12 cellular contexts compared by ENCODE assay signal in genomic region chr6:150001295-150001990, GRCh38. TPM values are rescaled to one million over a fixed set of nuclear protein-coding genes. Genes with fewer than 3 reads are reported as not detected.
DNase-seq lines count a peak whose midpoint lies in the region; ATAC-seq and TF ChIP-seq lines count a peak whose summit lies in the region.
"Had no signal": no experiment of that assay in that cellular context is flagged by ENCODE, and none has a peak within 500 bp of the region (broad histone marks: within the 10 kb centered on the region; RNA-seq: fewer than 3 reads in every experiment).

No MANE protein-coding gene starts in this region.

- no peaks in the 10 kb centered on the region for H3K79me2 ChIP-seq in mammary epithelial cell (ENCODE audit: insufficient read depth, low read length)

- WGBS in mammary epithelial cell (ENCODE audit: low coverage, missing lambda C conversion rate) = 79% methylated on average over 3 of the region's 3 CpGs

- H3K36me3 ChIP-seq in right atrium auricular region (no peaks in the 10 kb centered on the region), mammary epithelial cell (ENCODE audit: insufficient read depth, low read length) (no peaks in the 10 kb centered on the region)

- dilution Hi-C loops in mammary epithelial cell (cut with HindIII; ENCODE audit: low sequenced_read_pairs) = no loop called here

- no peak overlapping the region for H2AFZ ChIP-seq in mammary epithelial cell (ENCODE audit: low read depth, low read length)

- H3K4me2 ChIP-seq in mammary epithelial cell (ENCODE audit: insufficient read depth, low read depth, low read length) = no peak overlapping the region

- no peaks in the 10 kb centered on the region for H3K27me3 ChIP-seq in right atrium auricular region
- no peaks in the 10 kb centered on the region for H3K27me3 ChIP-seq in mammary epithelial cell (ENCODE audit: insufficient read depth, low read length)

- TF ChIP-seq CTCF in right atrium auricular region (IDR thresholded peaks at IDR 0.05) (no peak), mammary epithelial cell (conservative IDR thresholded peaks at IDR 0.05 in 1 of 2, IDR thresholded peaks at IDR 0.05 in 1 of 2; ENCODE audit: extremely low read depth in 1 of 2, insufficient read depth in 1 of 2, low read depth in 1 of 2, low read length in 2 of 2) (no peak)

- no peak overlapping the region for H3K4me3 ChIP-seq in right atrium auricular region
- H3K4me3 ChIP-seq in mammary epithelial cell (replicated peaks in 1 of 3; ENCODE audit: insufficient read depth in 1 of 3, low read depth in 2 of 3, low read length in 3 of 3) = no peak overlapping the region

- no peaks in the 10 kb centered on the region for H3K9me3 ChIP-seq in right atrium auricular region
- no peaks in the 10 kb centered on the region for H3K9me3 ChIP-seq in mammary epithelial cell (replicated peaks; ENCODE audit: insufficient read depth, low read length)

- no TSS peak for BruUV-seq in mammary epithelial cell (replicated peaks; lab: Mats Ljungman, UMichigan)

- CTCF ChIA-PET in mammary epithelial cell (lab: Charles Lee; ENCODE audit: low non-redundant PET) = no interaction called here

- intact Hi-C loops in mammary epithelial cell (cut with micrococcal nuclease) = no loop called here

- in situ Hi-C loops in mammary epithelial cell (cut with MboI; ENCODE audit: low sequenced_read_pairs in 2 of 2) = loop anchor here in 1 of 2 donors (25.0 kb wide), 1 partner anchor 164 kb away; no protein-coding TSS in a partner anchor

- no peaks in the 10 kb centered on the region for H4K20me1 ChIP-seq in mammary epithelial cell (ENCODE audit: insufficient read depth, low read length)

- H3K4me1 ChIP-seq in right atrium auricular region (peaks cover 0 to 15% of the 10 kb centered on the region in 2 donors), mammary epithelial cell (ENCODE audit: insufficient read depth, low read length) (peaks cover 10% of the 10 kb centered on the region)

- ATAC-seq in GM21529 (IDR thresholded peaks at IDR 0.05; ENCODE audit: unreplicated experiment) (peak; percentile 33), HG03571 (IDR thresholded peaks at IDR 0.05; ENCODE audit: unreplicated experiment) (peak; percentile 29)

- DNase-seq in activated CD4-positive, alpha-beta T cell treated with anti-CD3 and anti-CD28 coated beads for 48 hours = peak; percentile 49
- DNase-seq in activated CD4-positive, alpha-beta T cell treated with anti-CD3 and anti-CD28 coated beads, Interleukin-2, amount 50 U/mL, for 1 hour = no peak
- DNase-seq in mesenteric fat pad (ENCODE audit: low spot score) (peak; percentile 45), right atrium auricular region (ENCODE audit: low spot score) (no peak), GOT3 (lab: John Stamatoyannopoulos, UW) (no peak), mammary epithelial cell (no peak)
- DNase-seq: activated gamma-delta T cell, NCI-H446 treated with DMSO at 0.1 percent for 48 hours had no signal

- no peak overlapping the region for H3K27ac ChIP-seq in right atrium auricular region
- no peak overlapping the region for H3K27ac ChIP-seq in mammary epithelial cell (ENCODE audit: insufficient read depth, low read depth, low read length)

- no peak overlapping the region for H3K9ac ChIP-seq in mammary epithelial cell (ENCODE audit: insufficient read depth, low read length)

RNA-seq across cellular contexts. Expression of gene RAET1L, which starts 23.9 kb away (rescaled TPM):
- not detected for total RNA-seq in mesenteric fat pad
- total RNA-seq in right atrium auricular region = not detected
- total RNA-seq in mammary epithelial cell = 1 to 10 TPM; 1.0 to 2.6 TPM
- 3.3 TPM for polyA plus RNA-seq in mammary epithelial cell
- not detected for polyA minus RNA-seq in mammary epithelial cell
- total RNA-seq: A172, urinary bladder had no signal
- polyA plus RNA-seq: urinary bladder had no signal

RNA-seq across cellular contexts. Expression of gene ULBP1, which starts 37.7 kb away (rescaled TPM):
- total RNA-seq in mesenteric fat pad = 0.19 TPM
- under 1 TPM; 0.11 to 0.31 TPM for total RNA-seq in right atrium auricular region
- total RNA-seq in mammary epithelial cell = 10 to 100 TPM in 1 of 2 donors, 1 to 10 TPM in 1; 5.2 to 23.5 TPM
- 1.3 TPM for polyA plus RNA-seq in mammary epithelial cell
- not detected for polyA minus RNA-seq in mammary epithelial cell

RNA-seq across cellular contexts. Expression of gene ULBP2, which starts 59.6 kb away (rescaled TPM):
- 0.96 TPM for total RNA-seq in mesenteric fat pad
- total RNA-seq in right atrium auricular region = 1 to 10 TPM in 1 of 2 donors, under 1 TPM in 1; 0.82 to 2.4 TPM
- 10 to 100 TPM; 12.9 to 14.5 TPM for total RNA-seq in mammary epithelial cell
- polyA plus RNA-seq in mammary epithelial cell = 20.7 TPM
- polyA minus RNA-seq in mammary epithelial cell = 1.7 TPM

Comparison
In these comparisons a context has a peak if more than half of its experiments do, and no peak if none do; other contexts are left out.
1. DNase-seq: peak in activated CD4-positive, alpha-beta T cell treated with anti-CD3 and anti-CD28 coated beads for 48 hours (single experiment) and mesenteric fat pad (single experiment); none in activated CD4-positive, alpha-beta T cell treated with anti-CD3 and anti-CD28 coated beads, Interleukin-2, amount 50 U/mL, for 1 hour (single experiment), right atrium auricular region (single experiment), GOT3 (single experiment) and mammary epithelial cell (single experiment).